ENCODE assay signal across 18 cellular contexts in the genomic region with DNA sequence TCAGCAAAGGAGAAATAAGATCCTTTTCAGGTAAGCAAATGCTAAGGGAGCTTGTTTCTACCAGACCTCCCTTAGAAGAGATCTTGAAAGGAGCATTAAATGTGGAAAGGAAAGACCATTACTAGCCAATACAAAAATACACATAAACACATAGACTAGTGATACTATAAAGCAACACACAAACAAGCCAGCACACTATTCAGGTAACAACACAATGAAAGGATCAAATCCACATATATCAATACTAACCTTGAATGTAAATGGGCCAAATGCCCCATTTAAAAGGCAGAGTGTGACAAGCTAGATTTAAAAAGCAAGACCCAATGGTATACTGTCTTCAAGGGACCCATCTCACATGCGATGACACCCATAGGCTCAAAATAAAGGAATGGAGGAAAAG.
"Had no signal": no experiment of that assay in that cellular context is flagged by ENCODE, and none has a peak within 500 bp of the region (broad histone marks: within the 10 kb centered on the region; RNA-seq: fewer than 3 reads in every experiment).

No MANE protein-coding gene starts in this region.

- ATAC-seq: naive thymus-derived CD8-positive, alpha-beta T cell; natural killer cell; natural killer cell treated with Interleukin-12 subunit alpha and Interleukin-12 subunit beta and Interleukin-15 and Interleukin-18, amount 100 ng/mL, for 72 hours; pancreas; psoas muscle; right cardiac atrium; right lobe of liver; sciatic nerve had no signal

- H3K4me1 ChIP-seq: neural progenitor cell, pancreas, parathyroid adenoma, prostate gland, psoas muscle, right atrium auricular region, right lobe of liver, sigmoid colon, spleen had no signal

- H3K4me3 ChIP-seq: neural progenitor cell, ovary, pancreas, prostate gland, psoas muscle, right atrium auricular region, right lobe of liver, sigmoid colon, skin epidermis, smooth muscle cell, spleen had no signal

- H3K36me3 ChIP-seq: neural progenitor cell, neutrophil, ovary, pancreas, prostate gland, right atrium auricular region, right lobe of liver, sigmoid colon, spleen had no signal

- H3K9me3 ChIP-seq: neutrophil, ovary, pancreas, prostate gland, psoas muscle, right lobe of liver had no signal

- H3K27ac ChIP-seq: neural progenitor cell, neutrophil, ovary, pancreas, parathyroid adenoma, prostate gland, psoas muscle, right atrium auricular region, right lobe of liver, sigmoid colon, skin epidermis, spleen had no signal
